Comparison of ENCODE assay signal across 14 cellular contexts in the genomic region with DNA sequence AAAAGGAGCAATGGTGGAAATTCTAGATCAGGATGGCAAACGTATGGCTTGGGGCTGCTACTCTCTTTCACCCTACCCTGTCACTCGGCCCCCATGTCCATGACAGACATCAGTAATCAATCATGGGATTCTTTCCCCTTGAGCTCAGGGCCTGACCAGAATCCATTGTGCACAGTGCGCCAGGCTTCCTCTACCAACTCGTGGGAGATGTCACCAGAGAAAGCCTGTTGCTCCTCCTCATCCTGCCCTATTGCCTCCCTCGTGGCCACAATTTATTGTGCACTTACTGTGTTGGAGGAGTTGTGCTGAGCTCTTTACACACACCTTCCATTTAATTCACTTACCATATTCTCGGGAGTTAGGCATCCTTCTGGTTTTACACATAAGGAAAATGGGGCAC. TPM values are rescaled to one million over a fixed set of nuclear protein-coding genes. Genes with fewer than 3 reads are reported as not detected.
"Had no signal": no experiment of that assay in that cellular context is flagged by ENCODE, and none has a peak within 500 bp of the region (broad histone marks: within the 10 kb centered on the region; RNA-seq: fewer than 3 reads in every experiment).

No MANE protein-coding gene starts in this region.

RNA-seq across cellular contexts. Expression of a gene that starts 21.9 kb away (rescaled TPM):
- total RNA-seq: activated naive CD4-positive, alpha-beta T cell treated with anti-CD3 and anti-CD28 coated beads for 36 hours; activated naive CD4-positive, alpha-beta T cell treated with anti-CD3 and anti-CD28 coated beads, Interleukin-2, amount 50 U/mL, for 72 hours; activated naive CD8-positive, alpha-beta T cell treated with anti-CD3 and anti-CD28 coated beads for 36 hours; activated naive CD8-positive, alpha-beta T cell treated with anti-CD3 and anti-CD28 coated beads, Interleukin-2, amount 10 ng/mL, durations not matched to agents 7 days and 5 days; activated T-cell treated with anti-CD3 and anti-CD28 coated beads, Interleukin-2, amount 50 U/mL, for 72 hours; activated T-helper 1 cell treated with anti-CD3 and anti-CD28 coated beads, Interleukin-12 subunit alpha, Interleukin-12 subunit beta, Interleukin-2, Interleukin-4 antibody, amounts not matched to agents 30 ng/mL and 10 ng/mL and 1 ng/mL, durations not matched to agents 14 hours and 24 hours and 36 hours; activated T-helper 17 cell treated with anti-CD3 and anti-CD28 coated beads, Interleukin-2, amount 50 U/mL, for 72 hours; activated T-helper 2 cell treated with anti-CD3 and anti-CD28 coated beads, Interferon-gamma antibody, Interleukin-2, Interleukin-4, amounts not matched to agents 10 μg/mL and 5 μg/mL and 100 μg/mL, durations not matched to agents 14 hours and 24 hours and 36 hours; ascending aorta; astrocyte; bronchial epithelial cell; chondrocyte had no signal
- polyA plus RNA-seq: cardiac muscle cell had no signal

RNA-seq across cellular contexts. Expression of a gene that starts 26.0 kb away (rescaled TPM):
- total RNA-seq: body of pancreas had no signal
